In the genomic region with DNA sequence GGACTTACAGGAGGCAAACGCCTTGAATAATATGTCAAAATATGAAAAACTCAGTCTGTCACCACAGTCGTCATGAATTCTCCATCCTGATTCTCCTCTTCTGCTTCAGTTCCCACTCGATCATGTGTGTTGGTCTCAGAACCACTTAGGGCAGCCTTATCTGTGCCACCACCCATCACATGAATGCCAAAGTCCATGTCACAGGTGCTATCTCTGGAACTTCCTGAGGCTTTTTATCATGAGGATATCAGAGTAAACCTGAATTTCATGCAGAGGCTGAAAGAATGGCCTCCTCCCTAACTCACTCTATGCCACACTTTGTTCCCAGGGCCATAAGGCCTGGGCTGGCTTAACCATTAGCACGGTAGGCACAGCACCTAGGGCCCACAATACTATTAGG, we compare ENCODE assay signal across 25 cellular contexts.
"Had no signal": no experiment of that assay in that cellular context is flagged by ENCODE, and none has a peak within 500 bp of the region (broad histone marks: within the 10 kb centered on the region; RNA-seq: fewer than 3 reads in every experiment).

No MANE protein-coding gene starts in this region.

- ATAC-seq: foreskin keratinocyte; gastroesophageal sphincter; heart left ventricle; naive thymus-derived CD8-positive, alpha-beta T cell; stimulated activated naive B cell treated with anti-CD40 and anti-IgM and Interleukin-4, amounts not matched to agents 10 μg/mL and 1 μg/mL and 100 μg/mL, for 72 hours; upper lobe of right lung had no signal

- H3K9me3 ChIP-seq: esophagus muscularis mucosa, gastroesophageal sphincter, prostate gland, right atrium auricular region, upper lobe of right lung, vagina had no signal

- H3K36me3 Mint-ChIP-seq: mesothelial cell of epicardium had no signal

- H3K4me1 Mint-ChIP-seq: naive thymus-derived CD8-positive, alpha-beta T cell; stimulated activated naive B cell treated with anti-CD40 and anti-IgM and Interleukin-4, amounts not matched to agents 10 μg/mL and 1 μg/mL and 100 μg/mL, for 72 hours had no signal

- H3K4me3 ChIP-seq: esophagus muscularis mucosa, gastroesophageal sphincter, heart left ventricle, prostate gland, right atrium auricular region, skin epidermis, thoracic aorta, tibial nerve, upper lobe of right lung, vagina had no signal

- H3K4me3 Mint-ChIP-seq: dendritic cell treated with granulocyte-macrophage colony-stimulating factor and Interleukin-4, amounts not matched to agents 40 ng/mL and 50 ng/mL, for 4 days; mesothelial cell of epicardium; naive thymus-derived CD8-positive, alpha-beta T cell; nephron progenitor cell; stimulated activated naive B cell treated with anti-CD40 and anti-IgM and Interleukin-4, amounts not matched to agents 10 μg/mL and 1 μg/mL and 100 μg/mL, for 72 hours; stimulated activated naive CD8-positive, alpha-beta T cell treated with anti-CD3 and anti-CD28 coated beads, Interleukin-15, Interleukin-2, amounts not matched to agents 100 ng/mL and 50 ng/mL, for 24 hours had no signal

- H3K27me3 ChIP-seq: esophagus muscularis mucosa, foreskin keratinocyte, gastroesophageal sphincter, heart left ventricle, right atrium auricular region, tibial nerve, upper lobe of right lung, vagina had no signal

- H3K4me1 ChIP-seq: foreskin keratinocyte, gastroesophageal sphincter, prostate gland, tibial nerve, upper lobe of right lung, vagina had no signal

- DNase-seq: effector CD8-positive, alpha-beta T cell; foreskin keratinocyte; heart left ventricle; hippocampal formation; islet precursor cell; kidney glomerular epithelial cell; mesenchymal stem cell; naive thymus-derived CD8-positive, alpha-beta T cell; nephron progenitor cell; nucleus accumbens; stimulated activated CD4-positive, alpha-beta T cell treated with anti-CD3 and anti-CD28 coated beads, Interleukin-15, amount 100 ng/mL, for 24 hours; stimulated activated CD4-positive, alpha-beta T cell treated with anti-CD3 and anti-CD28 coated beads, Interleukin-2, amount 100 ng/mL, for 48 hours; stimulated activated naive B cell treated with anti-CD40 and anti-IgM and Interleukin-4, amounts not matched to agents 10 μg/mL and 1 μg/mL and 100 μg/mL, for 72 hours; upper lobe of right lung had no signal

- H3K27ac ChIP-seq: esophagus muscularis mucosa, foreskin keratinocyte, gastroesophageal sphincter, heart left ventricle, prostate gland, right atrium auricular region, skin epidermis, thoracic aorta, tibial nerve, upper lobe of right lung, vagina had no signal

- H3K36me3 ChIP-seq: esophagus muscularis mucosa, gastroesophageal sphincter, heart left ventricle, prostate gland, right atrium auricular region, thoracic aorta, tibial nerve, upper lobe of right lung, vagina had no signal

- H3K27ac Mint-ChIP-seq: dendritic cell treated with granulocyte-macrophage colony-stimulating factor and Interleukin-4, amounts not matched to agents 40 ng/mL and 50 ng/mL, for 4 days; mesothelial cell of epicardium; nephron progenitor cell; stimulated activated naive B cell treated with anti-CD40 and anti-IgM and Interleukin-4, amounts not matched to agents 10 μg/mL and 1 μg/mL and 100 μg/mL, for 72 hours; stimulated activated naive CD8-positive, alpha-beta T cell treated with anti-CD3 and anti-CD28 coated beads, Interleukin-15, Interleukin-2, amounts not matched to agents 100 ng/mL and 50 ng/mL, for 24 hours had no signal
